In genomic region chr3:157220211-157220610, GRCh38 we compare ENCODE assay signal across 26 cellular contexts.
DNase-seq lines count a peak whose midpoint lies in the region; FAIRE-seq and TF ChIP-seq lines count a peak whose summit lies in the region.
"Had no signal": no experiment of that assay in that cellular context is flagged by ENCODE, and none has a peak within 500 bp of the region (broad histone marks: within the 10 kb centered on the region; RNA-seq: fewer than 3 reads in every experiment).

No MANE protein-coding gene starts in this region.

- intact Hi-C loops in CD4-positive, alpha-beta memory T cell (cut with micrococcal nuclease) = no loop called here

- peak overlapping the region; percentile 32 for H2AFZ ChIP-seq in ACC112 (ENCODE audit: low read length, unreplicated experiment)

- H3K36me3 Mint-ChIP-seq in CD4-positive, alpha-beta memory T cell = no peaks in the 10 kb centered on the region
- H3K36me3 Mint-ChIP-seq: T-cell had no signal

- no peak overlapping the region for H3K27ac Mint-ChIP-seq in CD4-positive, alpha-beta memory T cell
- H3K27ac Mint-ChIP-seq: CD4-positive, alpha-beta T cell; T-cell had no signal

- H3K9me3 ChIP-seq in CD4-positive, alpha-beta memory T cell (ENCODE audit: control insufficient read depth in 1 of 2, low read length in 2 of 2) = no peaks in the 10 kb centered on the region
- H3K9me3 ChIP-seq: BLaER1 treated with 17β-estradiol and CSF1 and Interleukin-3, amounts not matched to agents 10 nM and 100 nM; HAP-1 had no signal

- no peaks in the 10 kb centered on the region for H3K27me3 ChIP-seq in ACC112 (ENCODE audit: insufficient read depth, low read length)
- no peaks in the 10 kb centered on the region for H3K27me3 ChIP-seq in CD4-positive, alpha-beta memory T cell (ENCODE audit: insufficient read depth, low read length)
- H3K27me3 ChIP-seq: BLaER1 treated with 17β-estradiol and CSF1 and Interleukin-3, amounts not matched to agents 10 nM and 100 nM had no signal

- H3K4me1 Mint-ChIP-seq in CD4-positive, alpha-beta memory T cell = no peaks in the 10 kb centered on the region
- H3K4me1 Mint-ChIP-seq: GM23338 had no signal

- H3K4me3 Mint-ChIP-seq in CD4-positive, alpha-beta memory T cell = no peak overlapping the region
- H3K4me3 Mint-ChIP-seq: CD4-positive, alpha-beta T cell; GM23338; T-cell had no signal

- H3K27ac ChIP-seq in ACC112 (ENCODE audit: low read depth, low read length) = no peak overlapping the region
- no peak overlapping the region for H3K27ac ChIP-seq in CD4-positive, alpha-beta memory T cell (ENCODE audit: low read depth, low read length)
- H3K27ac ChIP-seq: BLaER1 treated with 17β-estradiol and CSF1 and Interleukin-3, amounts not matched to agents 10 nM and 100 nM; RWPE1 had no signal

- H3K9me3 Mint-ChIP-seq in CD4-positive, alpha-beta memory T cell = peaks cover 0 to 2% (median 0%) of the 10 kb centered on the region in 8 donors
- H3K9me3 Mint-ChIP-seq: CD4-positive, alpha-beta T cell; GM23338; T-cell had no signal

- no peaks in the 10 kb centered on the region for H3K79me2 ChIP-seq in ACC112 (ENCODE audit: control insufficient read depth, insufficient read depth, low read length, unreplicated experiment)

- no peaks in the 10 kb centered on the region for H3K27me3 Mint-ChIP-seq in CD4-positive, alpha-beta memory T cell
- H3K27me3 Mint-ChIP-seq: CD4-positive, alpha-beta T cell; T-cell had no signal

- DNase-seq in LNCaP clone FGC (ENCODE audit: low read depth) (peak; percentile 21), NCI-H69 (lab: John Stamatoyannopoulos, UW) (peak; percentile 82), retina (no peak), HCEC 1CT (no peak)
- no peak for DNase-seq in stimulated activated CD4-positive, alpha-beta T cell treated with anti-CD3 and anti-CD28 coated beads, Interleukin-4, amount 100 ng/mL, for 4 hours
- no peak for DNase-seq in CD4-positive, alpha-beta memory T cell
- DNase-seq: AML-193; CD4-positive, alpha-beta T cell; COR-L47; DMS53; IMR-90; KG1; NCI-H1048; NCI-H1694; NCI-H2029 treated with DMSO at 0.1 percent for 48 hours; NCI-H524; NCI-H774; SHP77; T-cell had no signal

- POLR2A ChIA-PET in CD4-positive, alpha-beta memory T cell (lab: Charles Lee; ENCODE audit: partially characterized antibody) = no interaction called here

- H3K4me3 ChIP-seq in ACC112 (ENCODE audit: low read depth, low read length) = no peak overlapping the region
- H3K4me3 ChIP-seq in LNCaP clone FGC (ENCODE audit: low read depth, low read length) = no peak overlapping the region
- H3K4me3 ChIP-seq in CD4-positive, alpha-beta memory T cell (ENCODE audit: low read length in 2 of 2) = no peak overlapping the region
- H3K4me3 ChIP-seq: BLaER1 treated with 17β-estradiol and CSF1 and Interleukin-3, amounts not matched to agents 10 nM and 100 nM; GM23338; HAP-1 had no signal

- CTCF ChIA-PET in CD4-positive, alpha-beta memory T cell (lab: Charles Lee; ENCODE audit: partially characterized antibody) = interaction anchor here (0.5 to 1.3 kb wide), 2 partner anchors 17 to 234 kb away, joined by 3 read pairs; no protein-coding TSS in a partner anchor

- no peak for TF ChIP-seq CTCF in LNCaP clone FGC (IDR thresholded peaks at IDR 0.05; ENCODE audit: control insufficient read depth, extremely low read depth, insufficient read depth)

- peak; percentile 36 for FAIRE-seq in islet of Langerhans (lab: Jason Lieb, UNC)
- FAIRE-seq: A204.1 had no signal

- H3K36me3 ChIP-seq in ACC112 (ENCODE audit: insufficient read depth, low read length) = no peaks in the 10 kb centered on the region
- H3K36me3 ChIP-seq in CD4-positive, alpha-beta memory T cell (ENCODE audit: insufficient read depth, low read length) = no peaks in the 10 kb centered on the region
- H3K36me3 ChIP-seq: BLaER1 treated with 17β-estradiol and CSF1 and Interleukin-3, amounts not matched to agents 10 nM and 100 nM; HAP-1 had no signal

- H3K4me1 ChIP-seq in ACC112 (ENCODE audit: control insufficient read depth, insufficient read depth, low read length, unreplicated experiment) = peaks cover 14% of the 10 kb centered on the region
- H3K4me1 ChIP-seq in CD4-positive, alpha-beta memory T cell (ENCODE audit: insufficient read depth, low read length) = no peaks in the 10 kb centered on the region
- H3K4me1 ChIP-seq: HAP-1 had no signal

Comparison
In these comparisons a context has a peak if more than half of its experiments do, and no peak if none do; other contexts are left out.
1. DNase-seq: peak in LNCaP clone FGC (single experiment) and NCI-H69 (single experiment); none in stimulated activated CD4-positive, alpha-beta T cell treated with anti-CD3 and anti-CD28 coated beads, Interleukin-4, amount 100 ng/mL, for 4 hours (0 of 2), retina (single experiment), CD4-positive, alpha-beta memory T cell (0 of 5) and HCEC 1CT (single experiment).